In the genomic region with DNA sequence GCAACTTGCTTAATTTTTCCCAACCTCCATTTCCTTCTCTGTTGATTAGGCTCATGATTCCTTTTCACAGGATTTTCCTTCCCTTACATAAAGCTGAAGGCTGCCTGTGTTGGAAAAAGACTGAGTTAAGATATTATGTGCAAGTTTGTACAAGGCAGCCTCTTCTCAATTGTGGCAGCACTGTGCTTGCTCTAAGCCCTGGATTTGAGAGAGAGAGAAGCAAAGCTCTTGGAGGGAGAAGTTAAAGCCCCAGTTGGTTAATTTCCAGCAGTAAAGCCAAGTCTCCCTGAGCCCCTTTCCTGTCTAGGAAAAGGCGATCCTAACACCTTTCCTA, we compare ENCODE assay signal across 1 cellular context.
TF ChIP-seq lines count a peak whose summit lies in the region.

No MANE protein-coding gene starts in this region.

TF ChIP-seq in GM23338, 12 proteins besides CTCF, POLR2A, EP300 and RAD21 (continued from another document):
- TF ChIP-seq, protein P1, sequence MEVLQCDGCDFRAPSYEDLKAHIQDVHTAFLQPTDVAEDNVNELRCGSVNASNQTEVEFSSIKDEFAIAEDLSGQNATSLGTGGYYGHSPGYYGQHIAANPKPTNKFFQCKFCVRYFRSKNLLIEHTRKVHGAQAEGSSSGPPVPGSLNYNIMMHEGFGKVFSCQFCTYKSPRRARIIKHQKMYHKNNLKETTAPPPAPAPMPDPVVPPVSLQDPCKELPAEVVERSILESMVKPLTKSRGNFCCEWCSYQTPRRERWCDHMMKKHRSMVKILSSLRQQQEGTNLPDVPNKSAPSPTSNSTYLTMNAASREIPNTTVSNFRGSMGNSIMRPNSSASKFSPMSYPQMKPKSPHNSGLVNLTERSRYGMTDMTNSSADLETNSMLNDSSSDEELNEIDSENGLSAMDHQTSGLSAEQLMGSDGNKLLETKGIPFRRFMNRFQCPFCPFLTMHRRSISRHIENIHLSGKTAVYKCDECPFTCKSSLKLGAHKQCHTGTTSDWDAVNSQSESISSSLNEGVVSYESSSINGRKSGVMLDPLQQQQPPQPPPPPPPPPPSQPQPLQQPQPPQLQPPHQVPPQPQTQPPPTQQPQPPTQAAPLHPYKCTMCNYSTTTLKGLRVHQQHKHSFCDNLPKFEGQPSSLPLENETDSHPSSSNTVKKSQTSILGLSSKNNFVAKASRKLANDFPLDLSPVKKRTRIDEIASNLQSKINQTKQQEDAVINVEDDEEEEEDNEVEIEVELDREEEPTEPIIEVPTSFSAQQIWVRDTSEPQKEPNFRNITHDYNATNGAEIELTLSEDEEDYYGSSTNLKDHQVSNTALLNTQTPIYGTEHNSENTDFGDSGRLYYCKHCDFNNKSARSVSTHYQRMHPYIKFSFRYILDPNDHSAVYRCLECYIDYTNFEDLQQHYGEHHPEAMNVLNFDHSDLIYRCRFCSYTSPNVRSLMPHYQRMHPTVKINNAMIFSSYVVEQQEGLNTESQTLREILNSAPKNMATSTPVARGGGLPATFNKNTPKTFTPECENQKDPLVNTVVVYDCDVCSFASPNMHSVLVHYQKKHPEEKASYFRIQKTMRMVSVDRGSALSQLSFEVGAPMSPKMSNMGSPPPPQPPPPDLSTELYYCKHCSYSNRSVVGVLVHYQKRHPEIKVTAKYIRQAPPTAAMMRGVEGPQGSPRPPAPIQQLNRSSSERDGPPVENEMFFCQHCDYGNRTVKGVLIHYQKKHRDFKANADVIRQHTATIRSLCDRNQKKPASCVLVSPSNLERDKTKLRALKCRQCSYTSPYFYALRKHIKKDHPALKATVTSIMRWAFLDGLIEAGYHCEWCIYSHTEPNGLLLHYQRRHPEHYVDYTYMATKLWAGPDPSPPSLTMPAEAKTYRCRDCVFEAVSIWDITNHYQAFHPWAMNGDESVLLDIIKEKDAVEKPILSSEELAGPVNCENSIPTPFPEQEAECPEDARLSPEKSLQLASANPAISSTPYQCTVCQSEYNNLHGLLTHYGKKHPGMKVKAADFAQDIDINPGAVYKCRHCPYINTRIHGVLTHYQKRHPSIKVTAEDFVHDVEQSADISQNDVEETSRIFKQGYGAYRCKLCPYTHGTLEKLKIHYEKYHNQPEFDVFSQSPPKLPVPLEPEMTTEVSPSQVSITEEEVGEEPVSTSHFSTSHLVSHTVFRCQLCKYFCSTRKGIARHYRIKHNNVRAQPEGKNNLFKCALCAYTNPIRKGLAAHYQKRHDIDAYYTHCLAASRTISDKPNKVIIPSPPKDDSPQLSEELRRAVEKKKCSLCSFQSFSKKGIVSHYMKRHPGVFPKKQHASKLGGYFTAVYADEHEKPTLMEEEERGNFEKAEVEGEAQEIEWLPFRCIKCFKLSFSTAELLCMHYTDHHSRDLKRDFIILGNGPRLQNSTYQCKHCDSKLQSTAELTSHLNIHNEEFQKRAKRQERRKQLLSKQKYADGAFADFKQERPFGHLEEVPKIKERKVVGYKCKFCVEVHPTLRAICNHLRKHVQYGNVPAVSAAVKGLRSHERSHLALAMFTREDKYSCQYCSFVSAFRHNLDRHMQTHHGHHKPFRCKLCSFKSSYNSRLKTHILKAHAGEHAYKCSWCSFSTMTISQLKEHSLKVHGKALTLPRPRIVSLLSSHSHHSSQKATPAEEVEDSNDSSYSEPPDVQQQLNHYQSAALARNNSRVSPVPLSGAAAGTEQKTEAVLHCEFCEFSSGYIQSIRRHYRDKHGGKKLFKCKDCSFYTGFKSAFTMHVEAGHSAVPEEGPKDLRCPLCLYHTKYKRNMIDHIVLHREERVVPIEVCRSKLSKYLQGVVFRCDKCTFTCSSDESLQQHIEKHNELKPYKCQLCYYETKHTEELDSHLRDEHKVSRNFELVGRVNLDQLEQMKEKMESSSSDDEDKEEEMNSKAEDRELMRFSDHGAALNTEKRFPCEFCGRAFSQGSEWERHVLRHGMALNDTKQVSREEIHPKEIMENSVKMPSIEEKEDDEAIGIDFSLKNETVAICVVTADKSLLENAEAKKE (CRISPR knock-in tag; IDR thresholded peaks at IDR 0.05), result no peak
- TF ChIP-seq ZNF114 (CRISPR knock-in tag; IDR thresholded peaks at IDR 0.05), result no peak
